24 cellular contexts compared by ENCODE assay signal in the genomic region with DNA sequence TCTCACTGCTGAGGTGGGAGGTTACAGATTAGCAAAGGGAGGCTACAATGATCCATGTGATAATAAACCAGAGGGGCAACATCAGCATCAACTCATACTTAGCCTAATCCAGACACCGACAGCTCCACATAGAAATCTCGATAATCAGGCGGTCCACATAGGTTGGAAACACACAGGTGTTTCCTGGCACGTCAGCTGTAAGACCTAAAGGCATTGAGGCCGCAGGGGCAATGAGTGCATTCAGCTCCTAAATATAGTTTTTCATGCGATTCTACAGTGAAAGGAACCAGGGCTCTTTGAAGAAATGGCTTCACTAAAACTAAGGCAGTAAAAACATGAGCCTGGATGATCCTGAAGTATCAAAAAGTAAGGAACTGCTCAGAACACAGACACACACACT. TPM values are rescaled to one million over a fixed set of nuclear protein-coding genes. Genes with fewer than 3 reads are reported as not detected.
DNase-seq lines count a peak whose midpoint lies in the region; ATAC-seq, FAIRE-seq and TF ChIP-seq lines count a peak whose summit lies in the region.
"Had no signal": no experiment of that assay in that cellular context is flagged by ENCODE, and none has a peak within 500 bp of the region (broad histone marks: within the 10 kb centered on the region; RNA-seq: fewer than 3 reads in every experiment).

No MANE protein-coding gene starts in this region.

- H3K56ac ChIP-seq in H1 (replicated peaks; ENCODE audit: insufficient read length, low read depth, low read length) = no peak overlapping the region

- no peak for TF ChIP-seq POLR2A in H1 (IDR thresholded peaks at IDR 0.05; ENCODE audit: control extremely low read depth in 1 of 2, low read depth in 2 of 2, low read length in 2 of 2)

- H3K4me2 ChIP-seq in BLaER1 = peak overlapping the region; percentile 57
- H3K4me2 ChIP-seq in MM.1S (ENCODE audit: low read depth, low read length) = peak overlapping the region; percentile 83
- H3K4me2 ChIP-seq in H1 (ENCODE audit: insufficient read depth in 1 of 2, low read depth in 2 of 2, low read length in 2 of 2) = no peak overlapping the region
- H3K4me2 ChIP-seq: A549 had no signal

- peaks cover 9% of the 10 kb centered on the region for H3F3A ChIP-seq in MM.1S (ENCODE audit: insufficient read depth, low read length)

- H4K91ac ChIP-seq in H1 (replicated peaks; ENCODE audit: insufficient read length, low read length) = no peak overlapping the region

- no peaks in the 10 kb centered on the region for H4K20me1 ChIP-seq in BLaER1
- no peaks in the 10 kb centered on the region for H4K20me1 ChIP-seq in MM.1S (ENCODE audit: insufficient read depth, low read length)
- peaks cover 0 to under 1% of the 10 kb centered on the region in 2 experiments for H4K20me1 ChIP-seq in H1 (replicated peaks in 1 of 2; ENCODE audit: control insufficient read depth in 1 of 2, insufficient read depth in 2 of 2, low read length in 2 of 2)

- FAIRE-seq in H1 (lab: Jason Lieb, UNC) = no peak
- FAIRE-seq: A549, G401.6, GM12878, GM18507 had no signal

- no peak overlapping the region for H3K14ac ChIP-seq in H1 (ENCODE audit: insufficient read length)

- H3K79me2 ChIP-seq in MM.1S (ENCODE audit: low read length) (no peaks in the 10 kb centered on the region), H1 (ENCODE audit: control insufficient read depth in 1 of 2, insufficient read depth in 2 of 2, low read length in 2 of 2) (no peaks in the 10 kb centered on the region)

- no peak overlapping the region for H4K8ac ChIP-seq in H1 (ENCODE audit: extremely low read depth, insufficient read depth, low read length)

- H3K27me3 ChIP-seq in BLaER1 (peaks cover 5% of the 10 kb centered on the region), MM.1S (replicated peaks; ENCODE audit: insufficient read depth, low read length) (peaks cover 48% of the 10 kb centered on the region), H1 (replicated peaks in 1 of 4; ENCODE audit: control insufficient read depth in 3 of 4, extremely low read depth in 1 of 4, insufficient read depth in 3 of 4, low read length in 3 of 4) (peaks cover 0 to 5% (median 2%) of the 10 kb centered on the region in 4 experiments; a peak in 4 of 7 replicates)

- TF ChIP-seq EP300 in H1 (IDR thresholded peaks at IDR 0.05; ENCODE audit: borderline replicate concordance in 1 of 2, low read depth in 2 of 2, low read length in 2 of 2) = no peak

- H3K4ac ChIP-seq in H1 (replicated peaks; ENCODE audit: insufficient read length, low read depth, low read length) = no peak overlapping the region

- H4K5ac ChIP-seq in H1 (ENCODE audit: insufficient read length, low read depth, low read length) = no peak overlapping the region

- WGBS in H1 (ENCODE audit: extremely low coverage in 1 of 2, insufficient coverage in 1 of 2, insufficient read length in 1 of 2, insufficient replicate concordance in 2 of 2, low coverage in 1 of 2, low lambda C conversion rate in 2 of 2, missing lambda C conversion rate in 1 of 2), 2 experiments = 95% methylated on average over 6 of the region's 6 CpGs; no CpG with 5 or more reads in 1 of the 2 experiments

- ATAC-seq in esophagus mucosa = no peak
- ATAC-seq: A549; CD8-positive, alpha-beta T cell; GM12878; HCT116 had no signal

- DNase-seq in GM10266 (ENCODE audit: extremely low spot score) (peak; percentile 5), MM.1S (peak; percentile 82), H1 (ENCODE audit: low read depth in 1 of 2, low spot score in 2 of 2) (no peak), NCI-H1436 treated with DMSO at 0.1 percent for 48 hours (lab: John Stamatoyannopoulos, UW) (no peak)
- DNase-seq in activated CD4-positive, CD25-positive, alpha-beta regulatory T cell treated with anti-CD3 and anti-CD28 coated beads, Interleukin-2, amount 50 U/mL, for 72 hours = no peak
- DNase-seq: 8988T; ACHN; AML-193; BE2C; Caco-2; CD4-positive, CD25-positive, alpha-beta regulatory T cell; DMS153; DND-41; GM23248; H9 had no signal

- no peak overlapping the region for H3K9ac ChIP-seq in BLaER1
- H3K9ac ChIP-seq in MM.1S (ENCODE audit: low read length) = peak overlapping the region; percentile 39; the same call in 1 of the 2 replicates
- H3K9ac ChIP-seq in H1 (replicated peaks in 1 of 4; ENCODE audit: extremely low read depth in 1 of 4, low read depth in 3 of 4, low read length in 3 of 4) = no peak overlapping the region
- H3K9ac ChIP-seq: GM23248 had no signal

- no peaks in the 10 kb centered on the region for H3K9me3 ChIP-seq in BLaER1
- no peaks in the 10 kb centered on the region for H3K9me3 ChIP-seq in MM.1S (replicated peaks; ENCODE audit: insufficient read depth, low read length)
- no peaks in the 10 kb centered on the region for H3K9me3 ChIP-seq in H1 (ENCODE audit: insufficient read depth in 2 of 2, low read depth in 1 of 2, low read length in 1 of 2)
- H3K9me3 ChIP-seq: A549, BE2C, Caco-2 had no signal

- no peaks in the 10 kb centered on the region for H3K9me2 ChIP-seq in MM.1S (replicated peaks; ENCODE audit: insufficient read depth, low read length)

- peaks cover 22% of the 10 kb centered on the region for H3K4me1 ChIP-seq in BLaER1
- H3K4me1 ChIP-seq in MM.1S (ENCODE audit: low read length) = peaks cover 20% of the 10 kb centered on the region
- H3K4me1 ChIP-seq in H1 (replicated peaks in 1 of 4; ENCODE audit: control insufficient read depth in 3 of 4, insufficient read depth in 4 of 4, low read length in 3 of 4) = peaks cover 0 to 4% (median 0%) of the 10 kb centered on the region in 4 experiments; a peak in 1 of 7 replicates
- H3K4me1 ChIP-seq: BE2C, Caco-2 had no signal

- CTCF ChIA-PET in H1 (lab: Charles Lee; ENCODE audit: partially characterized antibody) = interaction anchor here (1.4 kb wide), 1 partner anchor 25 kb away, joined by 3 read pairs; no protein-coding TSS in a partner anchor

- no peak overlapping the region for H2BK12ac ChIP-seq in H1 (ENCODE audit: low read depth, low read length)

- TF ChIP-seq RAD21 in H1 (IDR thresholded peaks at IDR 0.05 in 1 of 2, conservative IDR thresholded peaks at IDR 0.05 in 1 of 2; ENCODE audit: low read depth in 2 of 2, low read length in 2 of 2) = no peak

- H3K79me1 ChIP-seq in H1 (ENCODE audit: low read depth, low read length) = no peaks in the 10 kb centered on the region

- peak overlapping the region; percentile 61; the same call in 1 of the 2 replicates for H2BK15ac ChIP-seq in H1 (ENCODE audit: low read length)

- no peak overlapping the region for H2BK5ac ChIP-seq in H1 (ENCODE audit: low read depth, low read length)

- H2AFZ ChIP-seq in MM.1S (ENCODE audit: low read length) (peak overlapping the region; percentile 47), H1 (ENCODE audit: low read length) (no peak overlapping the region)
- H2AFZ ChIP-seq: GM23248 had no signal

- no peak overlapping the region for H2AK5ac ChIP-seq in H1 (ENCODE audit: low read depth, low read length)

- H3K27ac ChIP-seq in BLaER1 (no peak overlapping the region), MM.1S (ENCODE audit: low read length) (peak overlapping the region; percentile 84), H1 (ENCODE audit: low read depth, low read length) (no peak overlapping the region)
- H3K27ac ChIP-seq: A549, C4-2B, GM23248 had no signal

- TF ChIP-seq CTCF in GM10266 (IDR thresholded peaks at IDR 0.05; ENCODE audit: control insufficient read depth, insufficient read depth, low read depth, missing control alignments) (no peak), MM.1S (IDR thresholded peaks at IDR 0.05; ENCODE audit: low read length) (no peak), H1 (IDR thresholded peaks at IDR 0.05; ENCODE audit: control extremely low read depth in 1 of 3, insufficient read depth in 1 of 3, low read depth in 1 of 3, low read length in 3 of 3) (no peak)

- H3K23ac ChIP-seq in H1 (ENCODE audit: insufficient read length) = no peak overlapping the region

- H2BK20ac ChIP-seq in H1 (ENCODE audit: low read length) = no peak overlapping the region

- no peaks in the 10 kb centered on the region for H3K36me3 ChIP-seq in BLaER1
- H3K36me3 ChIP-seq in MM.1S (replicated peaks; ENCODE audit: insufficient read depth, low read length) = no peaks in the 10 kb centered on the region
- no peaks in the 10 kb centered on the region for H3K36me3 ChIP-seq in H1 (ENCODE audit: control insufficient read depth in 2 of 4, insufficient read depth in 4 of 4, low read length in 3 of 4)
- H3K36me3 ChIP-seq: BE2C had no signal

- H3K4me3 ChIP-seq in BLaER1 = no peak overlapping the region
- peak overlapping the region; percentile 36 for H3K4me3 ChIP-seq in MM.1S (ENCODE audit: low read length)
- H3K4me3 ChIP-seq in H1 (ENCODE audit: extremely low read depth in 1 of 4, insufficient read depth in 2 of 4, low read depth in 3 of 4, low read length in 4 of 4) = no peak overlapping the region
- H3K4me3 ChIP-seq: A549, GM12878, GM23248 had no signal

- peaks cover 3% of the 10 kb centered on the region; the same call in 1 of the 2 replicates for H3K23me2 ChIP-seq in H1 (ENCODE audit: low read depth, low read length)

- no peak overlapping the region for H3K18ac ChIP-seq in H1 (ENCODE audit: extremely low read depth, low read length)

- no peak overlapping the region for H2BK120ac ChIP-seq in H1 (replicated peaks; ENCODE audit: low read depth, low read length)

- POLR2A ChIA-PET in H1 (lab: Charles Lee; ENCODE audit: partially characterized antibody) = no interaction called here

TF ChIP-seq in H1, 55 proteins besides CTCF, POLR2A, EP300 and RAD21 (continues in another document):
- TF ChIP-seq KDM1A (IDR thresholded peaks at IDR 0.05; ENCODE audit: borderline replicate concordance, low read length) (no peak), CBX8 (IDR thresholded peaks at IDR 0.05; ENCODE audit: borderline replicate concordance, low read depth, low read length) (no peak), MAX (IDR thresholded peaks at IDR 0.05) (no peak), YY1 (IDR thresholded peaks at IDR 0.05; ENCODE audit: low read depth, low read length) (no peak), GTF2F1 (IDR thresholded peaks at IDR 0.05; ENCODE audit: borderline replicate concordance, low read depth, low read length) (no peak)

RNA-seq across cellular contexts. Expression of gene PLPP2, which starts 19.3 kb away (rescaled TPM):
- 98.6 and 101 TPM in 2 replicates for total RNA-seq in H1 (2021; fragmentation: NEBNext Ultra II Directional; extraction: Animal tissue kit (Norgen Biotek cat#: 25700))
- 195 and 326 TPM in 2 replicates for polyA plus RNA-seq in H1 (2011; rRNA removed)
- polyA plus RNA-seq in H1 (2011; cell fraction: cytosol; rRNA removed) = 162 TPM
- polyA plus RNA-seq in H1 (2011; cell fraction: nucleus; rRNA removed) = 254 TPM
- 91.4 to 160 TPM (median 142 TPM) in 4 replicates for polyA plus RNA-seq in H1 (2012, experiment 1 of 2)
- polyA plus RNA-seq in H1 (2012, experiment 2 of 2) = 177 TPM
- polyA plus RNA-seq in H1 (2013, experiment 1 of 2) = 85.7 TPM
- polyA plus RNA-seq in H1 (2013, experiment 2 of 2) = 84.2 TPM
- 63.2 and 112 TPM in 2 replicates for polyA minus RNA-seq in H1 (2011; rRNA and poly(A)+ RNA removed)
- 56.9 TPM for polyA minus RNA-seq in H1 (2011; cell fraction: cytosol; rRNA and poly(A)+ RNA removed)
- 43.8 TPM for polyA minus RNA-seq in H1 (2011; cell fraction: nucleus; rRNA and poly(A)+ RNA removed)
- total RNA-seq in esophagus mucosa = 12.3 TPM

Comparison
In these comparisons a context has a peak if more than half of its experiments do, and no peak if none do; other contexts are left out.
1. H3K4me2 ChIP-seq: peak in BLaER1 (single experiment) and MM.1S (single experiment); none in H1 (0 of 2).
2. DNase-seq: peak in GM10266 (single experiment) and MM.1S (single experiment); none in H1 (0 of 2), activated CD4-positive, CD25-positive, alpha-beta regulatory T cell treated with anti-CD3 and anti-CD28 coated beads, Interleukin-2, amount 50 U/mL, for 72 hours (single experiment) and NCI-H1436 treated with DMSO at 0.1 percent for 48 hours (single experiment).